ENCODE assay signal across 8 cellular contexts in the genomic region with DNA sequence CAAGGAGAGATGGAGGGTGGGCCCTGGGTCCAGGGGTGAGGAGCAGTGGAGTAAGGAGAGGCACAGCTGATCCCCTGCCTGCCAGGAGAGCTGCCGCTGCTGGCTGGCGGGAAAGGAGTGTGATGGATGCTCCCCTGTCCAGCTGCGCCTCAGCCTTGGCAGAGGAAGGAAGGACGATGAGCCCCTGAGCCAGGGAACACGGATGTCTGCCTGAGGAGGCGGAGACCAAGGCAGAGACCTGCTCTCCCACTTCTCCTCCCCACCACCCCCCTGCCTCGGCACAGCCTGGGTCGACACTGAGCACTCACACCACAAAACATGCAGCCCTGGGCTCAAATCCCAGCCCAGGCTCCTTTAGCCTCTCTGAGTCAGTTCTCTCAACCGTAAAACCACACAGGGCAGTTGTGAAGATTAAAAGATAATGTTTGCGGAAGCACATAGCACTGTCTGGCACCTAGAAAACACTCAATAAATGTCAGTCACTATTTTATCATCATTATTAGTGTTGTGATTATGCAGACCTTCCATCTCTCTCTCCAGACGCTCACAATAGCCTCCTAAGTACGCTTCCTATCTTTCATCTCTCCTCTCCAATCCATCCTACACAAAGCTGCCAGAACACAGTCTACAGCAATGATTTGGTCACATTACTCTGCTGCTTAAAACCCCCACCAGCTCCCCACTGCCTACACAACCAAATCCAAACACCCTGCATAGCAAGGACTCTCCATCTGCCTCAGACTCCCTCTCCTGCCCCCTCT. TPM values are rescaled to one million over a fixed set of nuclear protein-coding genes. Genes with fewer than 3 reads are reported as not detected.
DNase-seq lines count a peak whose midpoint lies in the region; ATAC-seq and TF ChIP-seq lines count a peak whose summit lies in the region.

No MANE protein-coding gene starts in this region.

- TF ChIP-seq CTCF in brain (conservative IDR thresholded peaks at IDR 0.05): no peak

- H3K4me3 Mint-ChIP-seq in brain: peak overlapping the region; percentile 2 to 59 (median 25)
- H3K4me3 Mint-ChIP-seq in naive thymus-derived CD4-positive, alpha-beta T cell: peak overlapping the region in 3 of 10 donors; percentile 12 to 67 (median 42)

- peaks cover 97% of the 10 kb centered on the region for H3K4me1 Mint-ChIP-seq in brain
- peaks cover 0 to 22% (median 14%) of the 10 kb centered on the region in 7 donors for H3K4me1 Mint-ChIP-seq in naive thymus-derived CD4-positive, alpha-beta T cell

- CTCF ChIA-PET in naive thymus-derived CD4-positive, alpha-beta T cell (lab: Charles Lee): no interaction called here

- H3K9me3 ChIP-seq in naive thymus-derived CD4-positive, alpha-beta T cell (ENCODE audit: control insufficient read depth in 2 of 3, low read length in 3 of 3): no peaks in the 10 kb centered on the region

- intact Hi-C loops in naive thymus-derived CD4-positive, alpha-beta T cell (cut with micrococcal nuclease): no loop called here

- DNase-seq in SIG-M5 treated with dmso at 0.1 percent for 504 hours (lab: John Stamatoyannopoulos, UW; ENCODE audit: unreplicated experiment): peak; percentile 56
- no peak for DNase-seq in SIG-M5 (lab: John Stamatoyannopoulos, UW)
- DNase-seq in NCI-H2196 treated with DMSO at 0.1 percent for 48 hours (lab: John Stamatoyannopoulos, UW; ENCODE audit: unreplicated experiment): peak; percentile 57
- no peak for DNase-seq in naive thymus-derived CD4-positive, alpha-beta T cell
- no peak for DNase-seq in effector CD4-positive, alpha-beta T cell
- DNase-seq in foreskin melanocyte: no peak

- no peak overlapping the region for H3K27ac ChIP-seq in naive thymus-derived CD4-positive, alpha-beta T cell (ENCODE audit: low read depth, low read length)

- H3K27me3 Mint-ChIP-seq in brain: peaks cover 3% of the 10 kb centered on the region
- H3K27me3 Mint-ChIP-seq in naive thymus-derived CD4-positive, alpha-beta T cell: peaks cover 0 to 10% (median 6%) of the 10 kb centered on the region in 5 donors

- peak; percentile 42 for ATAC-seq in HG02623 (IDR thresholded peaks at IDR 0.05; ENCODE audit: unreplicated experiment)
- ATAC-seq in naive thymus-derived CD4-positive, alpha-beta T cell: peak; percentile 64

- H3K27me3 ChIP-seq in naive thymus-derived CD4-positive, alpha-beta T cell (ENCODE audit: control insufficient read depth in 2 of 2, insufficient read depth in 2 of 2, low read length in 2 of 2): no peaks in the 10 kb centered on the region

- peak overlapping the region; percentile 61 to 93 (median 76) for H3K27ac Mint-ChIP-seq in brain
- peak overlapping the region in 2 of 9 donors; percentile 49 to 51 for H3K27ac Mint-ChIP-seq in naive thymus-derived CD4-positive, alpha-beta T cell

- peaks cover 0 to 17% of the 10 kb centered on the region in 2 donors for H3K4me1 ChIP-seq in naive thymus-derived CD4-positive, alpha-beta T cell (ENCODE audit: control insufficient read depth in 2 of 2, insufficient read depth in 2 of 2, low read length in 2 of 2)

- POLR2A ChIA-PET in naive thymus-derived CD4-positive, alpha-beta T cell (lab: Charles Lee): no interaction called here

- H3K9me3 Mint-ChIP-seq in brain: no peaks in the 10 kb centered on the region
- H3K9me3 Mint-ChIP-seq in naive thymus-derived CD4-positive, alpha-beta T cell: no peaks in the 10 kb centered on the region

- H3K4me3 ChIP-seq in naive thymus-derived CD4-positive, alpha-beta T cell (ENCODE audit: low read length): no peak overlapping the region

- H3K36me3 Mint-ChIP-seq in brain: no peaks in the 10 kb centered on the region
- H3K36me3 Mint-ChIP-seq in naive thymus-derived CD4-positive, alpha-beta T cell: no peaks in the 10 kb centered on the region

- no peaks in the 10 kb centered on the region for H3K36me3 ChIP-seq in naive thymus-derived CD4-positive, alpha-beta T cell (ENCODE audit: control insufficient read depth in 2 of 3, insufficient read depth in 3 of 3, low read length in 3 of 3)

RNA-seq across cellular contexts. Expression of a gene that starts 52.2 kb away (rescaled TPM):
- 4.5 TPM for polyA plus RNA-seq in brain (ENCODE audit: insufficient read depth, low read depth, low replicate concordance)
- under 1 TPM in 3 of 5 experiments, not detected in 2; 0.19 to 0.51 (median 0.24) TPM for total RNA-seq in naive thymus-derived CD4-positive, alpha-beta T cell
- not detected for polyA plus RNA-seq in naive thymus-derived CD4-positive, alpha-beta T cell

Comparison
In these comparisons a context has a peak if more than half of its experiments do, and no peak if none do; other contexts are left out.
1. DNase-seq: peak in SIG-M5 treated with dmso at 0.1 percent for 504 hours (single experiment) and NCI-H2196 treated with DMSO at 0.1 percent for 48 hours (single experiment); none in SIG-M5 (single experiment), naive thymus-derived CD4-positive, alpha-beta T cell (0 of 9), effector CD4-positive, alpha-beta T cell (single experiment) and foreskin melanocyte (single experiment).